1 cellular context compared by ENCODE assay signal in the genomic region with DNA sequence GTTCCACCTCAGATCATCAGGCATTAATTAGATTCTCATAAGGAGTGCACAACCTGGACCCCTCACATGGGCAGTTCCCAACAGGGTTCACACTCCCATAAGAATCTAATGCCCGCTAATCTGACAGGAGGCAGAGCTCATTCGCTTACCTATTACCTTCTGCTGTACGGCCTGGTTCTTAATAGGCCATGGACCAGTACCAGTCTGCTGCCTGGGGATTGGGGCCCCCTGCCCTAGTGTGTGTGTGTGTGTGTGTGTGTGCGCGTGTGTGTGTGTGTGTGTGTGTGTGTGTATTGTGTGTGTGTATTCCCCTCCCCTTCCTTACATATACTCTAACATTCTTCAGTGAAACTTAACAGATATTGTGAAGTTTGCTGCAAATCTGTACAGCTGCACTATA.
A peak's percentile ranks its signal among the peaks of the same experiment; 100 is the strongest.
TF ChIP-seq lines count a peak whose summit lies in the region.

No MANE protein-coding gene starts in this region.

TF ChIP-seq in HepG2, 621 proteins besides CTCF, POLR2A, EP300 and RAD21 (continued from another document and continues in another):
- 0 out of 2 replicates have a peak, but pooled peaks have one; percentile 10 for TF ChIP-seq UBTF (CRISPR knock-in tag; IDR thresholded peaks at IDR 0.05)
- no peak for TF ChIP-seq HNF4G (IDR thresholded peaks at IDR 0.05; ENCODE audit: borderline replicate concordance, low read depth, low read length)
- TF ChIP-seq HNF4G (CRISPR knock-in tag; IDR thresholded peaks at IDR 0.05; ENCODE audit: borderline replicate concordance, low read depth), result no peak
- TF ChIP-seq, protein P1, sequence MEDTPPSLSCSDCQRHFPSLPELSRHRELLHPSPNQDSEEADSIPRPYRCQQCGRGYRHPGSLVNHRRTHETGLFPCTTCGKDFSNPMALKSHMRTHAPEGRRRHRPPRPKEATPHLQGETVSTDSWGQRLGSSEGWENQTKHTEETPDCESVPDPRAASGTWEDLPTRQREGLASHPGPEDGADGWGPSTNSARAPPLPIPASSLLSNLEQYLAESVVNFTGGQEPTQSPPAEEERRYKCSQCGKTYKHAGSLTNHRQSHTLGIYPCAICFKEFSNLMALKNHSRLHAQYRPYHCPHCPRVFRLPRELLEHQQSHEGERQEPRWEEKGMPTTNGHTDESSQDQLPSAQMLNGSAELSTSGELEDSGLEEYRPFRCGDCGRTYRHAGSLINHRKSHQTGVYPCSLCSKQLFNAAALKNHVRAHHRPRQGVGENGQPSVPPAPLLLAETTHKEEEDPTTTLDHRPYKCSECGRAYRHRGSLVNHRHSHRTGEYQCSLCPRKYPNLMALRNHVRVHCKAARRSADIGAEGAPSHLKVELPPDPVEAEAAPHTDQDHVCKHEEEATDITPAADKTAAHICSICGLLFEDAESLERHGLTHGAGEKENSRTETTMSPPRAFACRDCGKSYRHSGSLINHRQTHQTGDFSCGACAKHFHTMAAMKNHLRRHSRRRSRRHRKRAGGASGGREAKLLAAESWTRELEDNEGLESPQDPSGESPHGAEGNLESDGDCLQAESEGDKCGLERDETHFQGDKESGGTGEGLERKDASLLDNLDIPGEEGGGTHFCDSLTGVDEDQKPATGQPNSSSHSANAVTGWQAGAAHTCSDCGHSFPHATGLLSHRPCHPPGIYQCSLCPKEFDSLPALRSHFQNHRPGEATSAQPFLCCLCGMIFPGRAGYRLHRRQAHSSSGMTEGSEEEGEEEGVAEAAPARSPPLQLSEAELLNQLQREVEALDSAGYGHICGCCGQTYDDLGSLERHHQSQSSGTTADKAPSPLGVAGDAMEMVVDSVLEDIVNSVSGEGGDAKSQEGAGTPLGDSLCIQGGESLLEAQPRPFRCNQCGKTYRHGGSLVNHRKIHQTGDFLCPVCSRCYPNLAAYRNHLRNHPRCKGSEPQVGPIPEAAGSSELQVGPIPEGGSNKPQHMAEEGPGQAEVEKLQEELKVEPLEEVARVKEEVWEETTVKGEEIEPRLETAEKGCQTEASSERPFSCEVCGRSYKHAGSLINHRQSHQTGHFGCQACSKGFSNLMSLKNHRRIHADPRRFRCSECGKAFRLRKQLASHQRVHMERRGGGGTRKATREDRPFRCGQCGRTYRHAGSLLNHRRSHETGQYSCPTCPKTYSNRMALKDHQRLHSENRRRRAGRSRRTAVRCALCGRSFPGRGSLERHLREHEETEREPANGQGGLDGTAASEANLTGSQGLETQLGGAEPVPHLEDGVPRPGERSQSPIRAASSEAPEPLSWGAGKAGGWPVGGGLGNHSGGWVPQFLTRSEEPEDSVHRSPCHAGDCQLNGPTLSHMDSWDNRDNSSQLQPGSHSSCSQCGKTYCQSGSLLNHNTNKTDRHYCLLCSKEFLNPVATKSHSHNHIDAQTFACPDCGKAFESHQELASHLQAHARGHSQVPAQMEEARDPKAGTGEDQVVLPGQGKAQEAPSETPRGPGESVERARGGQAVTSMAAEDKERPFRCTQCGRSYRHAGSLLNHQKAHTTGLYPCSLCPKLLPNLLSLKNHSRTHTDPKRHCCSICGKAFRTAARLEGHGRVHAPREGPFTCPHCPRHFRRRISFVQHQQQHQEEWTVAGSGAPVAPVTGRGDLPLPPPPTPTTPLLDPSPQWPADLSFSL (CRISPR knock-in tag; IDR thresholded peaks at IDR 0.05), result peak; percentile 71
- TF ChIP-seq NRL (CRISPR knock-in tag; IDR thresholded peaks at IDR 0.05; ENCODE audit: borderline replicate concordance), result no peak
- no peak for TF ChIP-seq THRA (CRISPR knock-in tag; IDR thresholded peaks at IDR 0.05; ENCODE audit: borderline replicate concordance)
- no peak for TF ChIP-seq CENPT (CRISPR knock-in tag; IDR thresholded peaks at IDR 0.05; ENCODE audit: low read depth)
- no peak for TF ChIP-seq TEAD2 (CRISPR knock-in tag; IDR thresholded peaks at IDR 0.05)
- no peak for TF ChIP-seq ZNF850 (CRISPR knock-in tag; conservative IDR thresholded peaks at IDR 0.05)
- TF ChIP-seq ZBTB38 (CRISPR knock-in tag; IDR thresholded peaks at IDR 0.05), result peak; percentile 93
- TF ChIP-seq SMAD3 (CRISPR knock-in tag; IDR thresholded peaks at IDR 0.05), result no peak
- TF ChIP-seq, protein P2, sequence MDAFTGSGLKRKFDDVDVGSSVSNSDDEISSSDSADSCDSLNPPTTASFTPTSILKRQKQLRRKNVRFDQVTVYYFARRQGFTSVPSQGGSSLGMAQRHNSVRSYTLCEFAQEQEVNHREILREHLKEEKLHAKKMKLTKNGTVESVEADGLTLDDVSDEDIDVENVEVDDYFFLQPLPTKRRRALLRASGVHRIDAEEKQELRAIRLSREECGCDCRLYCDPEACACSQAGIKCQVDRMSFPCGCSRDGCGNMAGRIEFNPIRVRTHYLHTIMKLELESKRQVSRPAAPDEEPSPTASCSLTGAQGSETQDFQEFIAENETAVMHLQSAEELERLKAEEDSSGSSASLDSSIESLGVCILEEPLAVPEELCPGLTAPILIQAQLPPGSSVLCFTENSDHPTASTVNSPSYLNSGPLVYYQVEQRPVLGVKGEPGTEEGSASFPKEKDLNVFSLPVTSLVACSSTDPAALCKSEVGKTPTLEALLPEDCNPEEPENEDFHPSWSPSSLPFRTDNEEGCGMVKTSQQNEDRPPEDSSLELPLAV (CRISPR knock-in tag; conservative IDR thresholded peaks at IDR 0.05; ENCODE audit: low read depth), result no peak
- TF ChIP-seq SRF (IDR thresholded peaks at IDR 0.05; ENCODE audit: low read depth, low read length), result no peak
- TF ChIP-seq KDM6A (CRISPR knock-in tag; IDR thresholded peaks at IDR 0.05; ENCODE audit: low read depth), result no peak
- TF ChIP-seq SPEN (CRISPR knock-in tag; IDR thresholded peaks at IDR 0.05; ENCODE audit: low read depth), result no peak
- TF ChIP-seq, protein P3, sequence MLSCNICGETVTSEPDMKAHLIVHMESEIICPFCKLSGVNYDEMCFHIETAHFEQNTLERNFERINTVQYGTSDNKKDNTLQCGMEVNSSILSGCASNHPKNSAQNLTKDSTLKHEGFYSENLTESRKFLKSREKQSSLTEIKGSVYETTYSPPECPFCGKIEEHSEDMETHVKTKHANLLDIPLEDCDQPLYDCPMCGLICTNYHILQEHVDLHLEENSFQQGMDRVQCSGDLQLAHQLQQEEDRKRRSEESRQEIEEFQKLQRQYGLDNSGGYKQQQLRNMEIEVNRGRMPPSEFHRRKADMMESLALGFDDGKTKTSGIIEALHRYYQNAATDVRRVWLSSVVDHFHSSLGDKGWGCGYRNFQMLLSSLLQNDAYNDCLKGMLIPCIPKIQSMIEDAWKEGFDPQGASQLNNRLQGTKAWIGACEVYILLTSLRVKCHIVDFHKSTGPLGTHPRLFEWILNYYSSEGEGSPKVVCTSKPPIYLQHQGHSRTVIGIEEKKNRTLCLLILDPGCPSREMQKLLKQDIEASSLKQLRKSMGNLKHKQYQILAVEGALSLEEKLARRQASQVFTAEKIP (CRISPR knock-in tag; IDR thresholded peaks at IDR 0.05; ENCODE audit: borderline replicate concordance), result no peak
- no peak for TF ChIP-seq MTA1 (CRISPR knock-in tag; IDR thresholded peaks at IDR 0.05; ENCODE audit: borderline replicate concordance)
- TF ChIP-seq ZNF383 (CRISPR knock-in tag; IDR thresholded peaks at IDR 0.05; ENCODE audit: borderline replicate concordance), result no peak
- TF ChIP-seq NONO (IDR thresholded peaks at IDR 0.05), result no peak
- 0 out of 2 replicates have a peak, but pooled peaks have one; percentile 16 for TF ChIP-seq NONO (CRISPR knock-in tag; conservative IDR thresholded peaks at IDR 0.05)
- no peak for TF ChIP-seq TFDP2 (CRISPR knock-in tag; IDR thresholded peaks at IDR 0.05)
- no peak for TF ChIP-seq EZH2 (conservative IDR thresholded peaks at IDR 0.05; ENCODE audit: low read depth, low read length)
- TF ChIP-seq RCOR2 (CRISPR knock-in tag; IDR thresholded peaks at IDR 0.05), result no peak
- TF ChIP-seq NFAT5 (CRISPR knock-in tag; IDR thresholded peaks at IDR 0.05), result no peak
- no peak for TF ChIP-seq ZFYVE20 (CRISPR knock-in tag; IDR thresholded peaks at IDR 0.05; ENCODE audit: borderline replicate concordance, low read depth)
- TF ChIP-seq, protein P4, sequence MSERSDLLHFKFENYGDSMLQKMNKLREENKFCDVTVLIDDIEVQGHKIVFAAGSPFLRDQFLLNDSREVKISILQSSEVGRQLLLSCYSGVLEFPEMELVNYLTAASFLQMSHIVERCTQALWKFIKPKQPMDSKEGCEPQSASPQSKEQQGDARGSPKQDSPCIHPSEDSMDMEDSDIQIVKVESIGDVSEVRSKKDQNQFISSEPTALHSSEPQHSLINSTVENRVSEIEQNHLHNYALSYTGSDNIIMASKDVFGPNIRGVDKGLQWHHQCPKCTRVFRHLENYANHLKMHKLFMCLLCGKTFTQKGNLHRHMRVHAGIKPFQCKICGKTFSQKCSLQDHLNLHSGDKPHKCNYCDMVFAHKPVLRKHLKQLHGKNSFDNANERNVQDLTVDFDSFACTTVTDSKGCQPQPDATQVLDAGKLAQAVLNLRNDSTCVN (CRISPR knock-in tag; IDR thresholded peaks at IDR 0.05; ENCODE audit: borderline replicate concordance), result no peak
- no peak for TF ChIP-seq ATF7-NPFF (CRISPR knock-in tag; IDR thresholded peaks at IDR 0.05; ENCODE audit: low read depth)
- TF ChIP-seq, protein P5, sequence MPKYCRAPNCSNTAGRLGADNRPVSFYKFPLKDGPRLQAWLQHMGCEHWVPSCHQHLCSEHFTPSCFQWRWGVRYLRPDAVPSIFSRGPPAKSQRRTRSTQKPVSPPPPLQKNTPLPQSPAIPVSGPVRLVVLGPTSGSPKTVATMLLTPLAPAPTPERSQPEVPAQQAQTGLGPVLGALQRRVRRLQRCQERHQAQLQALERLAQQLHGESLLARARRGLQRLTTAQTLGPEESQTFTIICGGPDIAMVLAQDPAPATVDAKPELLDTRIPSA (CRISPR knock-in tag; IDR thresholded peaks at IDR 0.05; ENCODE audit: borderline replicate concordance), result no peak
- TF ChIP-seq ZNF350 (CRISPR knock-in tag; IDR thresholded peaks at IDR 0.05; ENCODE audit: borderline replicate concordance, low read depth), result no peak
- TF ChIP-seq, protein P6, sequence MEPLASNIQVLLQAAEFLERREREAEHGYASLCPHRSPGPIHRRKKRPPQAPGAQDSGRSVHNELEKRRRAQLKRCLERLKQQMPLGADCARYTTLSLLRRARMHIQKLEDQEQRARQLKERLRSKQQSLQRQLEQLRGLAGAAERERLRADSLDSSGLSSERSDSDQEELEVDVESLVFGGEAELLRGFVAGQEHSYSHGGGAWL (CRISPR knock-in tag; IDR thresholded peaks at IDR 0.05), result no peak
